Comparison of ENCODE assay signal across 8 cellular contexts in genomic region chr1:225882008-225882698, GRCh38. TPM values are rescaled to one million over a fixed set of nuclear protein-coding genes. Genes with fewer than 3 reads are reported as not detected.
DNase-seq lines count a peak whose midpoint lies in the region; ATAC-seq lines count a peak whose summit lies in the region.

TSS of gene TMEM63A (minus strand) at chr1:225882380. CDS start at chr1:225877580, 4,800 bp downstream.

- DNase-seq in ACHN (peak; percentile 88), NOMO-1 (lab: John Stamatoyannopoulos, UW; ENCODE audit: unreplicated experiment in 2 of 2) (peak; percentile 87 to 91), midbrain (lab: John Stamatoyannopoulos, UW) (peak; percentile 90)
- peak; percentile 82 for DNase-seq in activated CD8-positive, alpha-beta memory T cell treated with anti-CD3 and anti-CD28 coated beads, Interleukin-2, amount 50 U/mL, for 1 hour (ENCODE audit: extremely low read depth)
- DNase-seq in stimulated activated CD8-positive, alpha-beta memory T cell treated with anti-CD3 and anti-CD28 coated beads, Interleukin-2, amount 100 ng/mL, for 48 hours (ENCODE audit: low read depth in 2 of 2) = peak; percentile 82 to 84

- in situ Hi-C loops in ACHN (cut with HindIII; ENCODE audit: low pct_ligation_motif_present, low pct_unique_long_range_greater_than_20kb, low sequenced_read_pairs) (no loop called here), endometrial microvascular endothelial cells (cut with HindIII; ENCODE audit: inconsistent ontology term, low pct_unique_long_range_greater_than_20kb, low sequenced_read_pairs) (no loop called here)

- ATAC-seq in GM18508 (IDR thresholded peaks at IDR 0.05; ENCODE audit: insufficient read depth, unreplicated experiment) (peak; percentile 53), HG03025 (IDR thresholded peaks at IDR 0.05; ENCODE audit: low FRiP score, unreplicated experiment) (peak; percentile 67)

RNA-seq across cellular contexts. Expression of gene TMEM63A, which starts in this region (rescaled TPM):
- total RNA-seq in endometrial microvascular endothelial cells (ENCODE audit: inconsistent ontology term) = 16.0 TPM

Comparison
In these comparisons a context has a peak if more than half of its experiments do, and no peak if none do; other contexts are left out.
1. Peak in every context shown above with its lines: DNase-seq and ATAC-seq.